Comparison of ENCODE assay signal across 10 cellular contexts in genomic region chr1:201945157-201945556, GRCh38. TPM values are rescaled to one million over a fixed set of nuclear protein-coding genes. Genes with fewer than 3 reads are reported as not detected.
DNase-seq lines count a peak whose midpoint lies in the region; ATAC-seq and TF ChIP-seq lines count a peak whose summit lies in the region.
"Had no signal": no experiment of that assay in that cellular context is flagged by ENCODE, and none has a peak within 500 bp of the region (broad histone marks: within the 10 kb centered on the region; RNA-seq: fewer than 3 reads in every experiment).

No MANE protein-coding gene starts in this region.

- H3K9me3 ChIP-seq in Peyer's patch (no peaks in the 10 kb centered on the region), mucosa of descending colon (no peaks in the 10 kb centered on the region)

- H3K4me3 ChIP-seq in Peyer's patch: peak overlapping the region; percentile 18 to 59 (median 42)
- H3K4me3 ChIP-seq in rectal smooth muscle tissue (ENCODE audit: low read length): peak overlapping the region; percentile 91
- no peak overlapping the region for H3K4me3 ChIP-seq in mucosa of descending colon

- H3K27me3 ChIP-seq in Peyer's patch: no peaks in the 10 kb centered on the region
- peaks cover 39% of the 10 kb centered on the region for H3K27me3 ChIP-seq in foreskin keratinocyte
- no peaks in the 10 kb centered on the region for H3K27me3 ChIP-seq in rectal smooth muscle tissue (ENCODE audit: control insufficient read depth, insufficient read depth, low read length)

- no peak for TF ChIP-seq POLR2A in Peyer's patch (IDR thresholded peaks at IDR 0.05)

- ATAC-seq in foreskin keratinocyte (no peak), mucosa of descending colon (no peak)

- peak overlapping the region; percentile 91 for H3K9ac ChIP-seq in rectal smooth muscle tissue (ENCODE audit: low read length)

- TF ChIP-seq CTCF in Peyer's patch (IDR thresholded peaks at IDR 0.05) (peak in 1 of 6 experiments; percentile 18), foreskin keratinocyte (conservative IDR thresholded peaks at IDR 0.05) (peak; percentile 48), mucosa of descending colon (IDR thresholded peaks at IDR 0.05) (no peak)

- DNase-seq in EH (ENCODE audit: low read depth) (peak; percentile 37), Peyer's patch (no peak), foreskin keratinocyte (no peak), GM19238 (ENCODE audit: insufficient read length, low spot score) (no peak), Kasumi-1 (lab: John Stamatoyannopoulos, UW) (no peak), AG08395 (ENCODE audit: low spot score) (no peak), mucosa of descending colon (no peak)
- DNase-seq: Karpas-422; stimulated activated CD4-positive, alpha-beta T cell treated with anti-CD3 and anti-CD28 coated beads, Interleukin-2, amount 100 ng/mL, for 24 hours had no signal

- intact Hi-C loops in mucosa of descending colon (cut with DNase I, micrococcal nuclease): loop anchor here in 1 of 2 donors (5.0 kb wide), 1 partner anchor 48 kb away; no protein-coding TSS in a partner anchor

- H3K4me1 ChIP-seq in Peyer's patch (no peaks in the 10 kb centered on the region), foreskin keratinocyte (no peaks in the 10 kb centered on the region), rectal smooth muscle tissue (ENCODE audit: control insufficient read depth, insufficient read depth, low read length) (peaks cover 16% of the 10 kb centered on the region), mucosa of descending colon (ENCODE audit: low read depth) (no peaks in the 10 kb centered on the region)

- H3K36me3 ChIP-seq in Peyer's patch: no peaks in the 10 kb centered on the region
- no peaks in the 10 kb centered on the region for H3K36me3 ChIP-seq in rectal smooth muscle tissue (ENCODE audit: control insufficient read depth, insufficient read depth, low read length)
- no peaks in the 10 kb centered on the region for H3K36me3 ChIP-seq in mucosa of descending colon (ENCODE audit: low read depth)

- peak overlapping the region; percentile 45 to 88 (median 62) for H3K27ac ChIP-seq in Peyer's patch
- H3K27ac ChIP-seq in foreskin keratinocyte: no peak overlapping the region
- peak overlapping the region; percentile 99 for H3K27ac ChIP-seq in rectal smooth muscle tissue (ENCODE audit: low read depth, low read length)

RNA-seq across cellular contexts. Expression of gene LMOD1, which starts 1.2 kb away (rescaled TPM):
- 10 to 100 TPM in 3 of 4 donors, 1 to 10 TPM in 1; 10.0 to 70.1 (median 32.6) TPM for total RNA-seq in Peyer's patch
- not detected in 2 replicates for total RNA-seq in foreskin keratinocyte
- polyA plus RNA-seq in foreskin keratinocyte: 0.01 TPM in 1 of 2 replicates, not detected in the other
- total RNA-seq in mucosa of descending colon: 100 to 1,000 TPM in 1 of 3 donors, 10 to 100 TPM in 2; 11.6 to 442 (median 37.4) TPM

RNA-seq across cellular contexts. Expression of gene TIMM17A, which starts 10.1 kb away (rescaled TPM):
- total RNA-seq in Peyer's patch: 10 to 100 TPM; 20.6 to 31.0 (median 21.6) TPM
- total RNA-seq in foreskin keratinocyte: 63.6 and 66.4 TPM in 2 replicates
- 73.5 TPM in 2 replicates for polyA plus RNA-seq in foreskin keratinocyte
- total RNA-seq in mucosa of descending colon: 10 to 100 TPM; 41.1 to 59.5 (median 49.9) TPM

RNA-seq across cellular contexts. Expression of gene RNPEP, which starts 37.3 kb away (rescaled TPM):
- total RNA-seq in Peyer's patch (100 to 1,000 TPM; 165 to 257 (median 204) TPM), foreskin keratinocyte (75.0 and 79.3 TPM in 2 replicates), mucosa of descending colon (100 to 1,000 TPM in 2 of 3 donors, 10 to 100 TPM in 1; 71.5 to 151 (median 132) TPM)
- 82.4 and 97.4 TPM in 2 replicates for polyA plus RNA-seq in foreskin keratinocyte

RNA-seq across cellular contexts. Expression of gene SHISA4, which starts 56.5 kb away (rescaled TPM):
- total RNA-seq in Peyer's patch (10 to 100 TPM in 1 of 4 donors, 1 to 10 TPM in 3; 2.9 to 10.7 (median 4.8) TPM), foreskin keratinocyte (2.4 and 3.8 TPM in 2 replicates), mucosa of descending colon (10 to 100 TPM in 1 of 3 donors, 1 to 10 TPM in 2; 1.2 to 12.4 (median 4.0) TPM)
- polyA plus RNA-seq in foreskin keratinocyte: 3.8 and 7.6 TPM in 2 replicates

Comparison
In these comparisons a context has a peak if more than half of its experiments do, and no peak if none do; other contexts are left out.
1. RNA of gene LMOD1, which starts 1.2 kb away (total RNA-seq): 10.0 to 70.1 TPM in Peyer's patch and 11.6 to 442 TPM in mucosa of descending colon; not detected in foreskin keratinocyte; every median in the first group is over 10 times any median in the second.